10 cellular contexts compared by ENCODE assay signal in the genomic region with DNA sequence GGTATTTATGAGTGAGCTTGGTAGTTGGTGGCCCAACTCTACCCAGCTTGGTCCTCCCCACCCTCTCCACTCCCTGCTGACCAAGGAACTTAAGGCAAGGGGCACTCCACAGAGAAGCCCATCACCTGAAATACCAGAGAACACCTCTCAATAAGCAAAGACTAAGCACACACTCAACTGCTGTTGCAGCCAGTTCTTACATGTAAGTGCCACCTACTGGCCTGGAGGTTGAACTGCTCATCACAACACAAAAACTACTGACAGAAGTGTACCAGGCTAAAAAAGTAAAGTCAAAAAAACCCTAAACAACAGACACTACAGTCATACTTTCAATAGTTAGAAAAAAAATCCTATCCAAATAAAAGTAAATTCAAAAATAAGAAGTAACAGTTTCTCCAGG.
A peak's percentile ranks its signal among the peaks of the same experiment; 100 is the strongest.
DNase-seq lines count a peak whose midpoint lies in the region; ATAC-seq and TF ChIP-seq lines count a peak whose summit lies in the region.
"Had no signal": no experiment of that assay in that cellular context is flagged by ENCODE, and none has a peak within 500 bp of the region (broad histone marks: within the 10 kb centered on the region; RNA-seq: fewer than 3 reads in every experiment).

No MANE protein-coding gene starts in this region.

- H3K4me3 ChIP-seq in mucosa of descending colon = no peak overlapping the region
- H3K4me3 ChIP-seq: HAP-1 had no signal

- no peak overlapping the region for H3K4me3 Mint-ChIP-seq in effector memory CD8-positive, alpha-beta T cell
- no peak overlapping the region for H3K4me3 Mint-ChIP-seq in T-cell
- H3K4me3 Mint-ChIP-seq: mesothelial cell of epicardium had no signal

- no peak overlapping the region for H3K27ac ChIP-seq in VCaP

- H3K9me3 ChIP-seq in mucosa of descending colon = no peaks in the 10 kb centered on the region
- H3K9me3 ChIP-seq: HAP-1 had no signal

- H3K36me3 Mint-ChIP-seq in effector memory CD8-positive, alpha-beta T cell (ENCODE audit: insufficient read depth) = no peaks in the 10 kb centered on the region
- no peaks in the 10 kb centered on the region for H3K36me3 Mint-ChIP-seq in T-cell
- H3K36me3 Mint-ChIP-seq: mesothelial cell of epicardium had no signal

- H3K36me3 ChIP-seq in mucosa of descending colon (ENCODE audit: low read depth) = no peaks in the 10 kb centered on the region
- H3K36me3 ChIP-seq: HAP-1 had no signal

- POLR2A ChIA-PET in T-cell (lab: Charles Lee) = no interaction called here

- H3K27me3 Mint-ChIP-seq in effector memory CD8-positive, alpha-beta T cell = no peaks in the 10 kb centered on the region
- no peaks in the 10 kb centered on the region for H3K27me3 Mint-ChIP-seq in T-cell

- ATAC-seq in GM18517 (IDR thresholded peaks at IDR 0.05; ENCODE audit: unreplicated experiment) (peak; percentile 66), HG03280 (IDR thresholded peaks at IDR 0.05; ENCODE audit: unreplicated experiment) (peak; percentile 78), mucosa of descending colon (peak; percentile 23), GM21619 (IDR thresholded peaks at IDR 0.05; ENCODE audit: unreplicated experiment) (no peak), T-cell (replicated peaks in 1 of 4) (no peak)
- no peak for ATAC-seq in effector memory CD8-positive, alpha-beta T cell (replicated peaks)

- DNase-seq in mucosa of descending colon = no peak
- DNase-seq in effector memory CD8-positive, alpha-beta T cell = no peak
- no peak for DNase-seq in hippocampal formation (lab: John Stamatoyannopoulos, UW)
- no peak for DNase-seq in T-cell

- CTCF ChIA-PET in T-cell (lab: Charles Lee) = no interaction called here

- intact Hi-C loops in mucosa of descending colon (cut with DNase I, micrococcal nuclease) = no loop called here

- peaks cover 6 to 9% of the 10 kb centered on the region in 2 donors for H3K9me3 Mint-ChIP-seq in effector memory CD8-positive, alpha-beta T cell
- peaks cover 5 to 30% (median 18%) of the 10 kb centered on the region in 3 donors for H3K9me3 Mint-ChIP-seq in T-cell

- H3K27ac Mint-ChIP-seq in effector memory CD8-positive, alpha-beta T cell = no peak overlapping the region
- H3K27ac Mint-ChIP-seq in T-cell = no peak overlapping the region
- H3K27ac Mint-ChIP-seq: mesothelial cell of epicardium had no signal

- TF ChIP-seq CTCF in VCaP (conservative IDR thresholded peaks at IDR 0.05) (peak; percentile 52), mucosa of descending colon (IDR thresholded peaks at IDR 0.05) (no peak)

- peaks cover 4% of the 10 kb centered on the region for H3K4me1 ChIP-seq in mucosa of descending colon (ENCODE audit: low read depth)
- H3K4me1 ChIP-seq: HAP-1 had no signal

- no peaks in the 10 kb centered on the region for H3K4me1 Mint-ChIP-seq in effector memory CD8-positive, alpha-beta T cell (ENCODE audit: low read depth in 2 of 2)
- H3K4me1 Mint-ChIP-seq in T-cell = no peaks in the 10 kb centered on the region
- H3K4me1 Mint-ChIP-seq: mesothelial cell of epicardium had no signal

Comparison
In these comparisons a context has a peak if more than half of its experiments do, and no peak if none do; other contexts are left out.
1. ATAC-seq: peak in GM18517 (single experiment), HG03280 (single experiment) and mucosa of descending colon (single experiment); none in effector memory CD8-positive, alpha-beta T cell (single experiment), GM21619 (single experiment) and T-cell (0 of 4).